Comparison of ENCODE assay signal across 25 cellular contexts in genomic region chr17:68809148-68809547, GRCh38.
"Had no signal": no experiment of that assay in that cellular context is flagged by ENCODE, and none has a peak within 500 bp of the region (broad histone marks: within the 10 kb centered on the region; RNA-seq: fewer than 3 reads in every experiment).

No MANE protein-coding gene starts in this region.

- ATAC-seq: foreskin keratinocyte; naive thymus-derived CD8-positive, alpha-beta T cell; stimulated activated memory B cell treated with anti-CD40 and anti-IgM and Interleukin-4, amounts not matched to agents 10 μg/mL and 1 μg/mL and 100 μg/mL, for 72 hours; stimulated activated naive CD8-positive, alpha-beta T cell treated with anti-CD3 and anti-CD28 coated beads, Interleukin-15, Interleukin-2, amounts not matched to agents 100 U/mL and 50 U/mL, for 24 hours had no signal

- H3K4me1 ChIP-seq: foreskin keratinocyte, prostate gland, sigmoid colon, tibial artery had no signal

- H3K27ac ChIP-seq: coronary artery, foreskin keratinocyte, gastroesophageal sphincter, prostate gland, sigmoid colon, tibial artery had no signal

- DNase-seq: dermis blood vessel endothelial cell; effector memory CD4-positive, alpha-beta T cell; foreskin keratinocyte; hypothalamus; immature natural killer cell; islet precursor cell; kidney glomerular epithelial cell; naive thymus-derived CD8-positive, alpha-beta T cell; nephron progenitor cell; nucleus accumbens; right cardiac atrium; sigmoid colon; spleen; stimulated activated CD4-positive, alpha-beta T cell treated with anti-CD3 and anti-CD28 coated beads, Interleukin-4, amount 100 ng/mL, for 4 hours; stimulated activated naive CD8-positive, alpha-beta T cell treated with anti-CD3 and anti-CD28 coated beads, Interleukin-15, Interleukin-2, amounts not matched to agents 100 U/mL and 50 U/mL, for 24 hours; substantia nigra; testis; tibial artery had no signal

- H3K27me3 ChIP-seq: esophagus muscularis mucosa, foreskin keratinocyte, gastroesophageal sphincter, sigmoid colon, spleen, testis, tibial artery had no signal

- H3K27ac Mint-ChIP-seq: immature natural killer cell; naive thymus-derived CD8-positive, alpha-beta T cell; nephron progenitor cell; stimulated activated memory B cell treated with anti-CD40 and anti-IgM and Interleukin-4, amounts not matched to agents 10 μg/mL and 1 μg/mL and 100 μg/mL, for 72 hours; type B pancreatic cell had no signal

- H3K4me3 ChIP-seq: coronary artery, esophagus muscularis mucosa, gastroesophageal sphincter, prostate gland, sigmoid colon, skin epidermis, spleen, testis, tibial artery had no signal

- H3K36me3 ChIP-seq: esophagus muscularis mucosa, gastroesophageal sphincter, prostate gland, sigmoid colon, spleen, tibial artery had no signal

- H3K9me3 ChIP-seq: esophagus muscularis mucosa, prostate gland, sigmoid colon, testis, tibial artery had no signal

- H3K9me3 Mint-ChIP-seq: immature natural killer cell, type B pancreatic cell had no signal

- H3K36me3 Mint-ChIP-seq: immature natural killer cell, type B pancreatic cell had no signal
